Comparison of ENCODE assay signal across 8 cellular contexts in the genomic region with DNA sequence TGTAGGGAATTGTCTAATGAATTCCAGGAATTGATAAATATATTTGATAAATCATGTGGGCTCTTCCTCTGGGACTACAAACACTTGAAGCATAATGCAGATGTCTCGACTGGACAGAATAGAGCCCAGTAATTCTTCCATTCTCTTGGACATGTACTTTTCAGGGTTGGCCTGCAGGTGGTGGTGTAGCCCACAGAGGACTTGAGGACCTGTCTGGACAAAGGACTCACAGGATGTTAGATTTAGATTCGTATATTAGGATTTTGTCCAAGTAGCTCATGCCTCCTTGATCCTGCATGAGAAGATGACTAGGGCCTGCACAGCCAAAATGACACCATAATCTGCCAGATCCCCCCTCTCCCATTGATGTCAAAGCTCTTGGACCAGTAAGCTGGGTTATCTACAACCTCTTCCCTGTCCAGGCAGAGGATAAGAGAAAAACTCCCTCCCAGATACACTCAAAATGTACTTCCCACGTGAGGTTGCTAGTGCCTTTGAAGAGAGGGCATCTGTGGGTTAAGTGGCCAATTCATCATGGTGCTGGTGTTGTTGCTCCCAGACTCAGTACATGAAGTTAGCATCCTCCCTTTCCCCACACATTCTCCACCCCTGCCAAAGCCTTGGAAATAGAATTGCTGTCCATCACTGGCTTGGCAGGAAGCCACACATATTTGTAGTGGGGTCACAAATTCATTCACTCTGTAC.
DNase-seq lines count a peak whose midpoint lies in the region; ATAC-seq and TF ChIP-seq lines count a peak whose summit lies in the region.

No MANE protein-coding gene starts in this region.

- intact Hi-C loops in Right ventricle myocardium superior (cut with DNase I), result loop anchor here (5.0 kb wide), 1 partner anchor 485 kb away; no protein-coding TSS in a partner anchor

- H3K9me3 Mint-ChIP-seq in activated naive CD4-positive, alpha-beta T cell treated with anti-CD3 and anti-CD28 coated beads, Interleukin-2, amount 50 U/mL, for 72 hours, result no peaks in the 10 kb centered on the region

- no peak overlapping the region for H3K27ac ChIP-seq in C4-2B

- H3K36me3 Mint-ChIP-seq in activated naive CD4-positive, alpha-beta T cell treated with anti-CD3 and anti-CD28 coated beads, Interleukin-2, amount 50 U/mL, for 72 hours, result no peaks in the 10 kb centered on the region

- ATAC-seq in GM18909 (IDR thresholded peaks at IDR 0.05; ENCODE audit: poor library complexity, unreplicated experiment) (peak; percentile 85), Right ventricle myocardium superior (ENCODE audit: poor library complexity) (peak; percentile 86), HG03442 (IDR thresholded peaks at IDR 0.05; ENCODE audit: unreplicated experiment) (no peak)
- ATAC-seq in activated naive CD4-positive, alpha-beta T cell treated with anti-CD3 and anti-CD28 coated beads, Interleukin-2, amount 50 U/mL, for 72 hours, result peak; percentile 61 to 81

- TF ChIP-seq CTCF in C4-2B (conservative IDR thresholded peaks at IDR 0.05), result peak; percentile 86

- DNase-seq in HT-29 (ENCODE audit: low spot score), result peak; percentile 80
- DNase-seq in RKO (ENCODE audit: low spot score), result peak; percentile 53
- DNase-seq in activated naive CD4-positive, alpha-beta T cell treated with anti-CD3 and anti-CD28 coated beads, Interleukin-2, amount 50 U/mL, for 72 hours (ENCODE audit: low spot score in 2 of 2), result peak in 1 of 2 donors; percentile 50
- no peak for DNase-seq in Right ventricle myocardium superior
- DNase-seq in pulmonary artery endothelial cell (ENCODE audit: low read depth, low spot score), result peak; percentile 59

- no peak overlapping the region for H3K27ac Mint-ChIP-seq in activated naive CD4-positive, alpha-beta T cell treated with anti-CD3 and anti-CD28 coated beads, Interleukin-2, amount 50 U/mL, for 72 hours
